In the genomic region with DNA sequence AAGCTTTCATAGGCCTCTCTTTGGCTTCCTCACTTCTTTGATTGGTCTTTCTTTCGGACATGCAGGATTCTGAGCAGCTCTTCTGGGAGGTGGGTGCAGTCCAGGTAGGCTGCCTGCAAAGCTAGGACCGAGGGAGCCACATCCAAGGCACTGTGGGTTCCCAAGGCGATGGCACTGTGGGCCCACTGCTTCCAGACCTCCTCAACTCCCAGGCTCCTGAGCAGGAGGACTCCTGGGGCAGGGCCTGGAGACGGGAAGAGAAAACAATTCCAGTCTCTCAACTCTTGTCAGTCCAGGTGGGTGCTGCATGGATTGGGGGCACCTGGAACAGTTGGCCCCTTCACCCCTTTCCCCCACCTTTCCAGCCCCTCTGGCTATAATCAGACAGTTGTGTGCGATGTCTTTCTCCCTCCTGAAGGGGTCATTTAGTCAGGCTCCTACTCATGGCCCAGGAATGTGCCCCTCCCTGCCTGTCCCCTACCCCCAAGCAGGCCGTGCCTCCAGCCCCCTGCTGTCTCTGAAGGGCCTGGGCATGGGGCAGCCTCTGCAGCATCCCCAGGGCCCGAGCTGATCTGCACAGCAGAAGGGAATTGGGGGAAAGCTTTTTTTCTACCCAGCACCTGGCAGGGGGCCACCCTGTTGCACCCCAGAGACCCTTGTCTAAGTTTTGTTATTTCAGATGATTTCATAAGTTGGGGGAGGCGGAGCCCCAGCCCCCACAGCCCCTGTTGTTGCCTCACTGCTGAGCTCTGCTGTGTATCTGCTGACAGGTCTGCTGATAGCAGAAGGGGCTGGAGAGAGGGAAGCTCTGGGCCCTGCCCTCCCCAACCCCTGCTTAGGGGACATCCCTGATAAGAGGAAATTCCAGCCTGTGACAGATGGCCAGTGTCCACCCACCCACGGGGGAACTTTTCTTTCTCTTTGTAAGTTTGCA, we compare ENCODE assay signal across 8 cellular contexts.
DNase-seq lines count a peak whose midpoint lies in the region; ATAC-seq, FAIRE-seq and TF ChIP-seq lines count a peak whose summit lies in the region.

No MANE protein-coding gene starts in this region.

- H3K9ac ChIP-seq in H1 (replicated peaks in 1 of 4; ENCODE audit: extremely low read depth in 1 of 4, low read depth in 3 of 4, low read length in 3 of 4) = no peak overlapping the region

- 65% methylated on average over 7 of the region's 9 CpGs; no CpG with 5 or more reads in 1 of the 2 experiments for WGBS in H1 (ENCODE audit: extremely low coverage in 1 of 2, insufficient coverage in 1 of 2, insufficient read length in 1 of 2, insufficient replicate concordance in 2 of 2, low coverage in 1 of 2, low lambda C conversion rate in 2 of 2, missing lambda C conversion rate in 1 of 2), 2 experiments

- POLR2A ChIA-PET in CD4-positive, alpha-beta T cell (lab: Charles Lee) = interaction anchor here (1.1 to 9.9 kb wide), 12 partner anchors 10 to 487 kb away, joined by 3 to 90 read pairs (median 14); a partner anchor contains a TSS
- POLR2A ChIA-PET in OCI-LY7 (lab: Charles Lee) = interaction anchor here (0.7 to 6.8 kb wide), 7 partner anchors 9 to 720 kb away, joined by 3 to 60 read pairs (median 7); no protein-coding TSS in a partner anchor
- POLR2A ChIA-PET in H1 (lab: Charles Lee; ENCODE audit: partially characterized antibody) = interaction anchor here (0.5 to 6.1 kb wide), 6 partner anchors 10 to 235 kb away, joined by 3 to 33 read pairs (median 4); no protein-coding TSS in a partner anchor

- H3K27me3 ChIP-seq in CD4-positive, alpha-beta T cell (ENCODE audit: control insufficient read depth, insufficient read depth, low read length) = no peaks in the 10 kb centered on the region
- H3K27me3 ChIP-seq in H1 (replicated peaks in 1 of 4; ENCODE audit: control insufficient read depth in 3 of 4, extremely low read depth in 1 of 4, insufficient read depth in 3 of 4, low read length in 3 of 4) = no peaks in the 10 kb centered on the region

- FAIRE-seq in H1 (lab: Jason Lieb, UNC) = no peak

- CTCF ChIA-PET in CD4-positive, alpha-beta T cell (lab: Charles Lee) = interaction anchor here (1.5 to 3.2 kb wide), 3 partner anchors 12 to 71 kb away, joined by 3 to 15 read pairs (median 12); no protein-coding TSS in a partner anchor
- CTCF ChIA-PET in OCI-LY7 (lab: Charles Lee; ENCODE audit: unreplicated experiment) = interaction anchor here (0.5 to 1.2 kb wide), 3 partner anchors 36 to 62 kb away, joined by 3 to 4 read pairs (median 3); no protein-coding TSS in a partner anchor
- CTCF ChIA-PET in H1 (lab: Charles Lee; ENCODE audit: partially characterized antibody) = interaction anchor here (0.6 to 3.1 kb wide), 9 partner anchors 12 to 195 kb away, joined by 3 to 29 read pairs (median 3); no protein-coding TSS in a partner anchor

- no peak overlapping the region for H3K23ac ChIP-seq in H1 (ENCODE audit: insufficient read length)

- peak overlapping the region; percentile 82 for H3K4me2 ChIP-seq in OCI-LY7 (ENCODE audit: low read length)
- peak overlapping the region; percentile 49 to 63; a peak in 3 of 4 replicates for H3K4me2 ChIP-seq in H1 (ENCODE audit: insufficient read depth in 1 of 2, low read depth in 2 of 2, low read length in 2 of 2)

- intact Hi-C loops in CD4-positive, alpha-beta T cell (cut with DNase I, micrococcal nuclease) = no loop called here
- intact Hi-C loops in OCI-LY7 (cut with micrococcal nuclease; ENCODE audit: unreplicated experiment) = loop anchor here (10.0 kb wide), 1 partner anchor 386 kb away; no protein-coding TSS in a partner anchor

- peaks cover 89% of the 10 kb centered on the region for H3K36me3 ChIP-seq in OCI-LY7 (ENCODE audit: insufficient read depth, low read length)
- H3K36me3 ChIP-seq in H1 (ENCODE audit: control insufficient read depth in 2 of 4, insufficient read depth in 4 of 4, low read length in 3 of 4) = peaks cover 0 to 6% (median 2%) of the 10 kb centered on the region in 4 experiments; a peak in 4 of 8 replicates

- ATAC-seq in CD4-positive, alpha-beta T cell (ENCODE audit: poor library complexity) = no peak
- no peak for ATAC-seq in natural killer cell treated with Interleukin-12 subunit alpha and Interleukin-12 subunit beta and Interleukin-15 and Interleukin-18, amount 100 ng/mL, for 72 hours
- ATAC-seq in GM18867 (IDR thresholded peaks at IDR 0.05; ENCODE audit: unreplicated experiment) = no peak

- peak overlapping the region; percentile 79 for H3K4me3 Mint-ChIP-seq in CD4-positive, alpha-beta T cell
- H3K4me3 Mint-ChIP-seq in natural killer cell treated with Interleukin-12 subunit alpha and Interleukin-12 subunit beta and Interleukin-15 and Interleukin-18, amount 100 ng/mL, for 72 hours = peak overlapping the region; percentile 89

- H3K27ac Mint-ChIP-seq in CD4-positive, alpha-beta T cell = peak overlapping the region; percentile 97
- peak overlapping the region; percentile 78 to 89 for H3K27ac Mint-ChIP-seq in natural killer cell treated with Interleukin-12 subunit alpha and Interleukin-12 subunit beta and Interleukin-15 and Interleukin-18, amount 100 ng/mL, for 72 hours

- no peak overlapping the region for H3K14ac ChIP-seq in H1 (ENCODE audit: insufficient read length)

- H3K56ac ChIP-seq in H1 (replicated peaks; ENCODE audit: insufficient read length, low read depth, low read length) = peak overlapping the region; percentile 35

- H3K4ac ChIP-seq in H1 (replicated peaks; ENCODE audit: insufficient read length, low read depth, low read length) = peak overlapping the region; percentile 82

- H4K20me1 ChIP-seq in OCI-LY7 (ENCODE audit: insufficient read depth, low read length) (no peaks in the 10 kb centered on the region; the same call in 1 of the 2 replicates), H1 (replicated peaks in 1 of 2; ENCODE audit: control insufficient read depth in 1 of 2, insufficient read depth in 2 of 2, low read length in 2 of 2) (peaks cover 4 to 13% of the 10 kb centered on the region in 2 experiments)

- TF ChIP-seq POLR2A in H1 (IDR thresholded peaks at IDR 0.05; ENCODE audit: control extremely low read depth in 1 of 2, low read depth in 2 of 2, low read length in 2 of 2) = no peak

- no TSS peak for BruUV-seq in OCI-LY7 (replicated peaks; lab: Mats Ljungman, UMichigan)

- peaks cover 11% of the 10 kb centered on the region; the same call in 1 of the 2 replicates for H3K23me2 ChIP-seq in H1 (ENCODE audit: low read depth, low read length)

- peak overlapping the region; percentile 75; the same call in 1 of the 2 replicates for H2AK5ac ChIP-seq in H1 (ENCODE audit: low read depth, low read length)

- peaks cover 96% of the 10 kb centered on the region for H3K4me1 Mint-ChIP-seq in CD4-positive, alpha-beta T cell (ENCODE audit: low read depth)
- H3K4me1 Mint-ChIP-seq in natural killer cell treated with Interleukin-12 subunit alpha and Interleukin-12 subunit beta and Interleukin-15 and Interleukin-18, amount 100 ng/mL, for 72 hours (ENCODE audit: low read depth in 2 of 2) = peaks cover 83 to 85% of the 10 kb centered on the region in 2 donors

- peak in 1 of 2 experiments; percentile 41; a peak in 1 of 3 replicates for TF ChIP-seq EP300 in H1 (IDR thresholded peaks at IDR 0.05; ENCODE audit: borderline replicate concordance in 1 of 2, low read depth in 2 of 2, low read length in 2 of 2)

- 0 out of 2 replicates have a peak overlapping the region, but pooled peaks have one; percentile 1 for H2BK15ac ChIP-seq in H1 (ENCODE audit: low read length)

- peak overlapping the region; percentile 73 for H3K18ac ChIP-seq in H1 (ENCODE audit: extremely low read depth, low read length)

- H2BK20ac ChIP-seq in H1 (ENCODE audit: low read length) = 0 out of 2 replicates have a peak overlapping the region, but pooled peaks have one; percentile 9

- H3K79me2 ChIP-seq in OCI-LY7 (ENCODE audit: insufficient read depth, low read depth, low read length) = peaks cover 100% of the 10 kb centered on the region
- H3K79me2 ChIP-seq in H1 (ENCODE audit: control insufficient read depth in 1 of 2, insufficient read depth in 2 of 2, low read length in 2 of 2) = peaks cover 6 to 75% of the 10 kb centered on the region in 2 experiments

- H3K79me1 ChIP-seq in H1 (ENCODE audit: low read depth, low read length) = peaks cover 28% of the 10 kb centered on the region

- peak overlapping the region; percentile 62 for H3K27ac ChIP-seq in CD4-positive, alpha-beta T cell (ENCODE audit: low read depth, low read length)
- H3K27ac ChIP-seq in OCI-LY7 (ENCODE audit: low read depth, low read length, poor library complexity, severe bottlenecking) (peak overlapping the region; percentile 91), H1 (ENCODE audit: low read depth, low read length) (peak overlapping the region; percentile 76; the same call in 1 of the 2 replicates)

- H2BK12ac ChIP-seq in H1 (ENCODE audit: low read depth, low read length) = peak overlapping the region; percentile 77; the same call in 1 of the 2 replicates

- H3K4me1 ChIP-seq in OCI-LY7 (ENCODE audit: insufficient read depth, low read length, poor library complexity, severe bottlenecking) (peaks cover 98% of the 10 kb centered on the region), H1 (replicated peaks in 1 of 4; ENCODE audit: control insufficient read depth in 3 of 4, insufficient read depth in 4 of 4, low read length in 3 of 4) (peaks cover 37 to 69% (median 50%) of the 10 kb centered on the region in 4 experiments)

- no peak overlapping the region; the same call in 1 of the 2 replicates for H4K8ac ChIP-seq in H1 (ENCODE audit: extremely low read depth, insufficient read depth, low read length)

- peak overlapping the region; percentile 16 for H2BK120ac ChIP-seq in H1 (replicated peaks; ENCODE audit: low read depth, low read length)

- H3K4me3 ChIP-seq in OCI-LY7 (ENCODE audit: low read depth, low read length, poor library complexity, severe bottlenecking) (peak overlapping the region; percentile 57), H1 (ENCODE audit: extremely low read depth in 1 of 4, insufficient read depth in 2 of 4, low read depth in 3 of 4, low read length in 4 of 4) (peak overlapping the region in 1 of 4 experiments; percentile 2; a peak in 1 of 8 replicates)

- H4K5ac ChIP-seq in H1 (ENCODE audit: insufficient read length, low read depth, low read length) = peak overlapping the region; percentile 22

- no peak for DNase-seq in CD4-positive, alpha-beta T cell
- DNase-seq in OCI-LY7 (ENCODE audit: low spot score) (no peak), H1 (ENCODE audit: low read depth in 1 of 2, low spot score in 2 of 2) (no peak), DMS114 treated with DMSO at 0.1 percent for 48 hours (lab: John Stamatoyannopoulos, UW; ENCODE audit: unreplicated experiment) (no peak), NCI-H1930 (lab: John Stamatoyannopoulos, UW) (no peak), KG1 (lab: John Stamatoyannopoulos, UW) (no peak)
- DNase-seq in natural killer cell treated with Interleukin-12 subunit alpha and Interleukin-12 subunit beta and Interleukin-15 and Interleukin-18, amount 100 ng/mL, for 72 hours (ENCODE audit: low spot score) = no peak

- H3K9me3 Mint-ChIP-seq in CD4-positive, alpha-beta T cell = no peaks in the 10 kb centered on the region
- peaks cover 10% of the 10 kb centered on the region for H3K9me3 Mint-ChIP-seq in natural killer cell treated with Interleukin-12 subunit alpha and Interleukin-12 subunit beta and Interleukin-15 and Interleukin-18, amount 100 ng/mL, for 72 hours

- no peak for TF ChIP-seq CTCF in CD4-positive, alpha-beta T cell (IDR thresholded peaks at IDR 0.05)
- TF ChIP-seq CTCF in OCI-LY7 (conservative IDR thresholded peaks at IDR 0.05; ENCODE audit: low read length) (no peak), H1 (IDR thresholded peaks at IDR 0.05; ENCODE audit: control extremely low read depth in 1 of 3, insufficient read depth in 1 of 3, low read depth in 1 of 3, low read length in 3 of 3) (no peak)

- peak overlapping the region; percentile 85 for H2BK5ac ChIP-seq in H1 (ENCODE audit: low read depth, low read length)

- no peaks in the 10 kb centered on the region for H3K9me2 ChIP-seq in OCI-LY7 (ENCODE audit: insufficient read depth, low read length)

- no peaks in the 10 kb centered on the region for H3K27me3 Mint-ChIP-seq in CD4-positive, alpha-beta T cell
- no peaks in the 10 kb centered on the region for H3K27me3 Mint-ChIP-seq in natural killer cell treated with Interleukin-12 subunit alpha and Interleukin-12 subunit beta and Interleukin-15 and Interleukin-18, amount 100 ng/mL, for 72 hours

- TF ChIP-seq RAD21 in H1 (IDR thresholded peaks at IDR 0.05 in 1 of 2, conservative IDR thresholded peaks at IDR 0.05 in 1 of 2; ENCODE audit: low read depth in 2 of 2, low read length in 2 of 2) = peak in 1 of 2 experiments; percentile 17; a peak in 1 of 4 replicates

- H3K36me3 Mint-ChIP-seq in CD4-positive, alpha-beta T cell (ENCODE audit: low read depth) = peaks cover 94% of the 10 kb centered on the region
- H3K36me3 Mint-ChIP-seq in natural killer cell treated with Interleukin-12 subunit alpha and Interleukin-12 subunit beta and Interleukin-15 and Interleukin-18, amount 100 ng/mL, for 72 hours = peaks cover 12% of the 10 kb centered on the region

- H2AFZ ChIP-seq in OCI-LY7 (ENCODE audit: low read length) (no peak overlapping the region), H1 (ENCODE audit: low read length) (no peak overlapping the region)

- no peaks in the 10 kb centered on the region for H3K9me3 ChIP-seq in CD4-positive, alpha-beta T cell (ENCODE audit: control insufficient read depth, low read length)
- no peaks in the 10 kb centered on the region for H3K9me3 ChIP-seq in OCI-LY7 (ENCODE audit: low read length)
- H3K9me3 ChIP-seq in H1 (ENCODE audit: insufficient read depth in 2 of 2, low read depth in 1 of 2, low read length in 1 of 2) = no peaks in the 10 kb centered on the region

- H4K91ac ChIP-seq in H1 (replicated peaks; ENCODE audit: insufficient read length, low read length) = peak overlapping the region; percentile 82
